In the genomic region with DNA sequence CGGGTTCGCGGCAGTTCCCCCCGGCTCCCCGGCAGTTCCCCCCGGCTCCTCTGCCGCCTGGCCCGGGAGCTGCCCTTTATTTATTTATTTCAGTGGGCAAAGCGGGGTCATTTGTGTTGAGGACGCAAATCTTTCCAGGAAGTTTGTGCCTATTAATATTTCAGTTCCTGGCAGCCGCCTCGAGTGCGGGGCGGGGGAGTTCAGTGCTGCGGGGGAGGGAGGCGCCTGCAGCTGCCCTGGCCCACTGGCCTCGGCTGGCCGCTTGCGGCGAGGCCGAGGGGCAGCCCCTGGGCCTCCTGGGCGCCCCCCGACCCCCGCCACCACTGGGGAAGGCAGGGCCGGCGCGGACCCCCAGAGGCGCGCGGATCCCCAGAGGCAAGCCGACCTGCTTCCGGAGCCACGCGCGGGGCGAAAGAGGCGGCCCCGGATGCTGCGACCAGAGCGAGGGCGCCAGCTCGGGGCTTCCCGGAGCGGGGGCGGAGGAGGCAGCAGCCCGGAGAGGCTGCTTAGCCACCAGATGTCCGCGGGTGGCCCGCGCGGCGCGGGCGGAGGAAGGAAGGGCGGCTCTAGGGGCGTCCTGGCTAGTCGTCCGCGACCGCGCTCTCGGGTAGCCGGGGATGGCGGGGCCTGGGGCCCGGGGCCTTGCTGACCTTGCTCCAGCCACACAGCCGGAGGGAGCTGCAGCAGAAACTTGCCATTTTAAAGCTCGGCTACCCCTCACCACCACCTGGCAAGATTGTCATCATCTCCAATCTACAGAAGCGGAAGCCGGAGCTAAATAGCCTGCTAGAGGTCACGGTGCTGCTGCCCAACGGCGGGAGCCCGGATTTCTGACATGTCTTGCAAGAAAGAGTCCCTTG, we compare ENCODE assay signal across 1 cellular context.
A peak's percentile ranks its signal among the peaks of the same experiment; 100 is the strongest.
TF ChIP-seq lines count a peak whose summit lies in the region.

No MANE protein-coding gene starts in this region.

TF ChIP-seq in K562, 482 proteins besides CTCF, POLR2A, EP300 and RAD21 (continued from another document and continues in another):
- no peak for TF ChIP-seq TOE1 (IDR thresholded peaks at IDR 0.05; ENCODE audit: borderline replicate concordance)
- no peak for TF ChIP-seq TOE1 (CRISPR knock-in tag; IDR thresholded peaks at IDR 0.05; ENCODE audit: borderline replicate concordance, low read depth)
- TF ChIP-seq, protein P1, sequence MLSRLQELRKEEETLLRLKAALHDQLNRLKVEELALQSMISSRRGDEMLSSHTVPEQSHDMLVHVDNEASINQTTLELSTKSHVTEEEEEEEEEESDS (CRISPR knock-in tag; IDR thresholded peaks at IDR 0.05): no peak
- TF ChIP-seq RBM39 (optimal IDR thresholded peaks at IDR 0.05; ENCODE audit: low read depth, low read length): no peak
- peak; percentile 50; the same call in 1 of the 2 replicates for TF ChIP-seq ETV1 (tag; conservative IDR thresholded peaks at IDR 0.05; ENCODE audit: low read depth)
- no peak for TF ChIP-seq EZH2 (IDR thresholded peaks at IDR 0.05; ENCODE audit: borderline replicate concordance, low read depth, low read length)
- TF ChIP-seq, protein P2, sequence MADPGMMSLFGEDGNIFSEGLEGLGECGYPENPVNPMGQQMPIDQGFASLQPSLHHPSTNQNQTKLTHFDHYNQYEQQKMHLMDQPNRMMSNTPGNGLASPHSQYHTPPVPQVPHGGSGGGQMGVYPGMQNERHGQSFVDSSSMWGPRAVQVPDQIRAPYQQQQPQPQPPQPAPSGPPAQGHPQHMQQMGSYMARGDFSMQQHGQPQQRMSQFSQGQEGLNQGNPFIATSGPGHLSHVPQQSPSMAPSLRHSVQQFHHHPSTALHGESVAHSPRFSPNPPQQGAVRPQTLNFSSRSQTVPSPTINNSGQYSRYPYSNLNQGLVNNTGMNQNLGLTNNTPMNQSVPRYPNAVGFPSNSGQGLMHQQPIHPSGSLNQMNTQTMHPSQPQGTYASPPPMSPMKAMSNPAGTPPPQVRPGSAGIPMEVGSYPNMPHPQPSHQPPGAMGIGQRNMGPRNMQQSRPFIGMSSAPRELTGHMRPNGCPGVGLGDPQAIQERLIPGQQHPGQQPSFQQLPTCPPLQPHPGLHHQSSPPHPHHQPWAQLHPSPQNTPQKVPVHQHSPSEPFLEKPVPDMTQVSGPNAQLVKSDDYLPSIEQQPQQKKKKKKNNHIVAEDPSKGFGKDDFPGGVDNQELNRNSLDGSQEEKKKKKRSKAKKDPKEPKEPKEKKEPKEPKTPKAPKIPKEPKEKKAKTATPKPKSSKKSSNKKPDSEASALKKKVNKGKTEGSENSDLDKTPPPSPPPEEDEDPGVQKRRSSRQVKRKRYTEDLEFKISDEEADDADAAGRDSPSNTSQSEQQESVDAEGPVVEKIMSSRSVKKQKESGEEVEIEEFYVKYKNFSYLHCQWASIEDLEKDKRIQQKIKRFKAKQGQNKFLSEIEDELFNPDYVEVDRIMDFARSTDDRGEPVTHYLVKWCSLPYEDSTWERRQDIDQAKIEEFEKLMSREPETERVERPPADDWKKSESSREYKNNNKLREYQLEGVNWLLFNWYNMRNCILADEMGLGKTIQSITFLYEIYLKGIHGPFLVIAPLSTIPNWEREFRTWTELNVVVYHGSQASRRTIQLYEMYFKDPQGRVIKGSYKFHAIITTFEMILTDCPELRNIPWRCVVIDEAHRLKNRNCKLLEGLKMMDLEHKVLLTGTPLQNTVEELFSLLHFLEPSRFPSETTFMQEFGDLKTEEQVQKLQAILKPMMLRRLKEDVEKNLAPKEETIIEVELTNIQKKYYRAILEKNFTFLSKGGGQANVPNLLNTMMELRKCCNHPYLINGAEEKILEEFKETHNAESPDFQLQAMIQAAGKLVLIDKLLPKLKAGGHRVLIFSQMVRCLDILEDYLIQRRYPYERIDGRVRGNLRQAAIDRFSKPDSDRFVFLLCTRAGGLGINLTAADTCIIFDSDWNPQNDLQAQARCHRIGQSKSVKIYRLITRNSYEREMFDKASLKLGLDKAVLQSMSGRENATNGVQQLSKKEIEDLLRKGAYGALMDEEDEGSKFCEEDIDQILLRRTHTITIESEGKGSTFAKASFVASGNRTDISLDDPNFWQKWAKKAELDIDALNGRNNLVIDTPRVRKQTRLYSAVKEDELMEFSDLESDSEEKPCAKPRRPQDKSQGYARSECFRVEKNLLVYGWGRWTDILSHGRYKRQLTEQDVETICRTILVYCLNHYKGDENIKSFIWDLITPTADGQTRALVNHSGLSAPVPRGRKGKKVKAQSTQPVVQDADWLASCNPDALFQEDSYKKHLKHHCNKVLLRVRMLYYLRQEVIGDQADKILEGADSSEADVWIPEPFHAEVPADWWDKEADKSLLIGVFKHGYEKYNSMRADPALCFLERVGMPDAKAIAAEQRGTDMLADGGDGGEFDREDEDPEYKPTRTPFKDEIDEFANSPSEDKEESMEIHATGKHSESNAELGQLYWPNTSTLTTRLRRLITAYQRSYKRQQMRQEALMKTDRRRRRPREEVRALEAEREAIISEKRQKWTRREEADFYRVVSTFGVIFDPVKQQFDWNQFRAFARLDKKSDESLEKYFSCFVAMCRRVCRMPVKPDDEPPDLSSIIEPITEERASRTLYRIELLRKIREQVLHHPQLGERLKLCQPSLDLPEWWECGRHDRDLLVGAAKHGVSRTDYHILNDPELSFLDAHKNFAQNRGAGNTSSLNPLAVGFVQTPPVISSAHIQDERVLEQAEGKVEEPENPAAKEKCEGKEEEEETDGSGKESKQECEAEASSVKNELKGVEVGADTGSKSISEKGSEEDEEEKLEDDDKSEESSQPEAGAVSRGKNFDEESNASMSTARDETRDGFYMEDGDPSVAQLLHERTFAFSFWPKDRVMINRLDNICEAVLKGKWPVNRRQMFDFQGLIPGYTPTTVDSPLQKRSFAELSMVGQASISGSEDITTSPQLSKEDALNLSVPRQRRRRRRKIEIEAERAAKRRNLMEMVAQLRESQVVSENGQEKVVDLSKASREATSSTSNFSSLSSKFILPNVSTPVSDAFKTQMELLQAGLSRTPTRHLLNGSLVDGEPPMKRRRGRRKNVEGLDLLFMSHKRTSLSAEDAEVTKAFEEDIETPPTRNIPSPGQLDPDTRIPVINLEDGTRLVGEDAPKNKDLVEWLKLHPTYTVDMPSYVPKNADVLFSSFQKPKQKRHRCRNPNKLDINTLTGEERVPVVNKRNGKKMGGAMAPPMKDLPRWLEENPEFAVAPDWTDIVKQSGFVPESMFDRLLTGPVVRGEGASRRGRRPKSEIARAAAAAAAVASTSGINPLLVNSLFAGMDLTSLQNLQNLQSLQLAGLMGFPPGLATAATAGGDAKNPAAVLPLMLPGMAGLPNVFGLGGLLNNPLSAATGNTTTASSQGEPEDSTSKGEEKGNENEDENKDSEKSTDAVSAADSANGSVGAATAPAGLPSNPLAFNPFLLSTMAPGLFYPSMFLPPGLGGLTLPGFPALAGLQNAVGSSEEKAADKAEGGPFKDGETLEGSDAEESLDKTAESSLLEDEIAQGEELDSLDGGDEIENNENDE (IDR thresholded peaks at IDR 0.05; ENCODE audit: low read depth, low read length): no peak
- TF ChIP-seq, protein P3, sequence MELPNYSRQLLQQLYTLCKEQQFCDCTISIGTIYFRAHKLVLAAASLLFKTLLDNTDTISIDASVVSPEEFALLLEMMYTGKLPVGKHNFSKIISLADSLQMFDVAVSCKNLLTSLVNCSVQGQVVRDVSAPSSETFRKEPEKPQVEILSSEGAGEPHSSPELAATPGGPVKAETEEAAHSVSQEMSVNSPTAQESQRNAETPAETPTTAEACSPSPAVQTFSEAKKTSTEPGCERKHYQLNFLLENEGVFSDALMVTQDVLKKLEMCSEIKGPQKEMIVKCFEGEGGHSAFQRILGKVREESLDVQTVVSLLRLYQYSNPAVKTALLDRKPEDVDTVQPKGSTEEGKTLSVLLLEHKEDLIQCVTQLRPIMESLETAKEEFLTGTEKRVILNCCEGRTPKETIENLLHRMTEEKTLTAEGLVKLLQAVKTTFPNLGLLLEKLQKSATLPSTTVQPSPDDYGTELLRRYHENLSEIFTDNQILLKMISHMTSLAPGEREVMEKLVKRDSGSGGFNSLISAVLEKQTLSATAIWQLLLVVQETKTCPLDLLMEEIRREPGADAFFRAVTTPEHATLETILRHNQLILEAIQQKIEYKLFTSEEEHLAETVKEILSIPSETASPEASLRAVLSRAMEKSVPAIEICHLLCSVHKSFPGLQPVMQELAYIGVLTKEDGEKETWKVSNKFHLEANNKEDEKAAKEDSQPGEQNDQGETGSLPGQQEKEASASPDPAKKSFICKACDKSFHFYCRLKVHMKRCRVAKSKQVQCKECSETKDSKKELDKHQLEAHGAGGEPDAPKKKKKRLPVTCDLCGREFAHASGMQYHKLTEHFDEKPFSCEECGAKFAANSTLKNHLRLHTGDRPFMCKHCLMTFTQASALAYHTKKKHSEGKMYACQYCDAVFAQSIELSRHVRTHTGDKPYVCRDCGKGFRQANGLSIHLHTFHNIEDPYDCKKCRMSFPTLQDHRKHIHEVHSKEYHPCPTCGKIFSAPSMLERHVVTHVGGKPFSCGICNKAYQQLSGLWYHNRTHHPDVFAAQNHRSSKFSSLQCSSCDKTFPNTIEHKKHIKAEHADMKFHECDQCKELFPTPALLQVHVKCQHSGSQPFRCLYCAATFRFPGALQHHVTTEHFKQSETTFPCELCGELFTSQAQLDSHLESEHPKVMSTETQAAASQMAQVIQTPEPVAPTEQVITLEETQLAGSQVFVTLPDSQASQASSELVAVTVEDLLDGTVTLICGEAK (IDR thresholded peaks at IDR 0.05): no peak
- TF ChIP-seq, protein P3 (CRISPR knock-in tag; IDR thresholded peaks at IDR 0.05): no peak
- peak; percentile 29; the same call in 1 of the 2 replicates for TF ChIP-seq NFIC (IDR thresholded peaks at IDR 0.05)
- no peak for TF ChIP-seq TAF9B (IDR thresholded peaks at IDR 0.05; ENCODE audit: partially characterized antibody)
- no peak for TF ChIP-seq ZNF184 (CRISPR knock-in tag; IDR thresholded peaks at IDR 0.05)
- TF ChIP-seq NFE2 (IDR thresholded peaks at IDR 0.05; ENCODE audit: low read depth): no peak
- no peak for TF ChIP-seq DPF2 (IDR thresholded peaks at IDR 0.05)
- TF ChIP-seq, protein P4, sequence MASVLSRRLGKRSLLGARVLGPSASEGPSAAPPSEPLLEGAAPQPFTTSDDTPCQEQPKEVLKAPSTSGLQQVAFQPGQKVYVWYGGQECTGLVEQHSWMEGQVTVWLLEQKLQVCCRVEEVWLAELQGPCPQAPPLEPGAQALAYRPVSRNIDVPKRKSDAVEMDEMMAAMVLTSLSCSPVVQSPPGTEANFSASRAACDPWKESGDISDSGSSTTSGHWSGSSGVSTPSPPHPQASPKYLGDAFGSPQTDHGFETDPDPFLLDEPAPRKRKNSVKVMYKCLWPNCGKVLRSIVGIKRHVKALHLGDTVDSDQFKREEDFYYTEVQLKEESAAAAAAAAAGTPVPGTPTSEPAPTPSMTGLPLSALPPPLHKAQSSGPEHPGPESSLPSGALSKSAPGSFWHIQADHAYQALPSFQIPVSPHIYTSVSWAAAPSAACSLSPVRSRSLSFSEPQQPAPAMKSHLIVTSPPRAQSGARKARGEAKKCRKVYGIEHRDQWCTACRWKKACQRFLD (CRISPR knock-in tag; IDR thresholded peaks at IDR 0.05): 0 out of 2 replicates have a peak, but pooled peaks have one; percentile 3
- TF ChIP-seq SAFB (IDR thresholded peaks at IDR 0.05; ENCODE audit: borderline replicate concordance, low read depth, low read length): peak; percentile 73
- no peak for TF ChIP-seq BHLHE40 (IDR thresholded peaks at IDR 0.05; ENCODE audit: low read length)
- TF ChIP-seq MTA1 (IDR thresholded peaks at IDR 0.05; ENCODE audit: borderline replicate concordance): no peak
- TF ChIP-seq, protein P5, sequence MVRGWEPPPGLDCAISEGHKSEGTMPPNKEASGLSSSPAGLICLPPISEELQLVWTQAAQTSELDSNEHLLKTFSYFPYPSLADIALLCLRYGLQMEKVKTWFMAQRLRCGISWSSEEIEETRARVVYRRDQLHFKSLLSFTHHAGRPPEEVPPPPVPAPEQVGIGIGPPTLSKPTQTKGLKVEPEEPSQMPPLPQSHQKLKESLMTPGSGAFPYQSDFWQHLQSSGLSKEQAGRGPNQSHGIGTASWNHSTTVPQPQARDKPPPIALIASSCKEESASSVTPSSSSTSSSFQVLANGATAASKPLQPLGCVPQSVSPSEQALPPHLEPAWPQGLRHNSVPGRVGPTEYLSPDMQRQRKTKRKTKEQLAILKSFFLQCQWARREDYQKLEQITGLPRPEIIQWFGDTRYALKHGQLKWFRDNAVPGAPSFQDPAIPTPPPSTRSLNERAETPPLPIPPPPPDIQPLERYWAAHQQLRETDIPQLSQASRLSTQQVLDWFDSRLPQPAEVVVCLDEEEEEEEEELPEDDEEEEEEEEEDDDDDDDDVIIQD (CRISPR knock-in tag; IDR thresholded peaks at IDR 0.05): no peak
- no peak for TF ChIP-seq PTRF (tag; IDR thresholded peaks at IDR 0.05)
- no peak for TF ChIP-seq PPARD (CRISPR knock-in tag; IDR thresholded peaks at IDR 0.05)
- TF ChIP-seq, protein P6, sequence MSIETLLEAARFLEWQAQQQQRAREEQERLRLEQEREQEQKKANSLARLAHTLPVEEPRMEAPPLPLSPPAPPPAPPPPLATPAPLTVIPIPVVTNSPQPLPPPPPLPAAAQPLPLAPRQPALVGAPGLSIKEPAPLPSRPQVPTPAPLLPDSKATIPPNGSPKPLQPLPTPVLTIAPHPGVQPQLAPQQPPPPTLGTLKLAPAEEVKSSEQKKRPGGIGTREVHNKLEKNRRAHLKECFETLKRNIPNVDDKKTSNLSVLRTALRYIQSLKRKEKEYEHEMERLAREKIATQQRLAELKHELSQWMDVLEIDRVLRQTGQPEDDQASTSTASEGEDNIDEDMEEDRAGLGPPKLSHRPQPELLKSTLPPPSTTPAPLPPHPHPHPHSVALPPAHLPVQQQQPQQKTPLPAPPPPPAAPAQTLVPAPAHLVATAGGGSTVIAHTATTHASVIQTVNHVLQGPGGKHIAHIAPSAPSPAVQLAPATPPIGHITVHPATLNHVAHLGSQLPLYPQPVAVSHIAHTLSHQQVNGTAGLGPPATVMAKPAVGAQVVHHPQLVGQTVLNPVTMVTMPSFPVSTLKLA (conservative IDR thresholded peaks at IDR 0.05): peak; percentile 55 to 70; a peak in 2 of 4 replicates
- TF ChIP-seq ZNF282 (CRISPR knock-in tag; IDR thresholded peaks at IDR 0.05): no peak
